ENCODE assay signal across 8 cellular contexts in genomic region chr2:112275314-112275886, GRCh38. TPM values are rescaled to one million over a fixed set of nuclear protein-coding genes. Genes with fewer than 3 reads are reported as not detected.
DNase-seq lines count a peak whose midpoint lies in the region; ATAC-seq, FAIRE-seq and TF ChIP-seq lines count a peak whose summit lies in the region.

Gene ZC3H6 (plus strand): TSS chr2:112275597. CDS start chr2:112275995, 398 bp downstream.

- H3K4me3 Mint-ChIP-seq in activated CD4-positive, alpha-beta T cell treated with anti-CD3 and anti-CD28 coated beads, Interleukin-2, amount 10 ng/mL, durations not matched to agents 24 days and 14 days: peak within 1 kb of the TSS; percentile 92

- CTCF ChIA-PET in BJ (lab: Yijun Ruan, JAX): interaction anchor here (0.6 kb wide), 1 partner anchor 469 kb away, joined by 3 read pairs; no protein-coding TSS in a partner anchor

- peaks cover 2% of the 10 kb centered on the region for H3K36me3 Mint-ChIP-seq in activated CD4-positive, alpha-beta T cell treated with anti-CD3 and anti-CD28 coated beads, Interleukin-2, amount 10 ng/mL, durations not matched to agents 24 days and 14 days (ENCODE audit: low read depth)

- no peaks in the 10 kb centered on the region for H3K9me3 Mint-ChIP-seq in activated CD4-positive, alpha-beta T cell treated with anti-CD3 and anti-CD28 coated beads, Interleukin-2, amount 10 ng/mL, durations not matched to agents 24 days and 14 days

- FAIRE-seq in GM19239 (lab: Jason Lieb, UNC): peak; percentile 98

- DNase-seq in BJ (ENCODE audit: low read depth): peak; percentile 72
- DNase-seq in GM19239 (ENCODE audit: insufficient read length, low spot score): peak; percentile 80
- peak; percentile 73 for DNase-seq in NCI-H524 treated with DMSO at 0.1 percent for 48 hours (lab: John Stamatoyannopoulos, UW)
- peak; percentile 100 for DNase-seq in activated CD4-positive, alpha-beta T cell treated with anti-CD3 and anti-CD28 coated beads, Interleukin-2, amount 10 ng/mL, durations not matched to agents 24 days and 14 days
- peak; percentile 99 for DNase-seq in coronary artery (ENCODE audit: low spot score)
- DNase-seq in left lobe of liver (ENCODE audit: low spot score): peak; percentile 100
- peak; percentile 98 for DNase-seq in stimulated activated CD4-positive, alpha-beta T cell treated with anti-CD3 and anti-CD28 coated beads, Interleukin-2, amount 100 ng/mL, for 4 hours (ENCODE audit: low read depth)

- intact Hi-C loops in activated CD4-positive, alpha-beta T cell treated with anti-CD3 and anti-CD28 coated beads, Interleukin-2, amount 10 ng/mL, durations not matched to agents 24 days and 14 days (cut with micrococcal nuclease): loop anchor here (1.0 to 5.0 kb wide), 3 partner anchors 21 to 267 kb away; partner anchors contain the start of gene POLR1B

- H3K4me3 ChIP-seq in BJ (ENCODE audit: low read depth, low read length) (peak within 1 kb of the TSS; percentile 85), coronary artery (peak within 1 kb of the TSS; percentile 95)

- no peaks in the 10 kb centered on the region for H3K27me3 Mint-ChIP-seq in activated CD4-positive, alpha-beta T cell treated with anti-CD3 and anti-CD28 coated beads, Interleukin-2, amount 10 ng/mL, durations not matched to agents 24 days and 14 days

- ATAC-seq in HG03457 (IDR thresholded peaks at IDR 0.05; ENCODE audit: unreplicated experiment) (peak; percentile 91), left lobe of liver (peak; percentile 92)

- H3K27me3 ChIP-seq in BJ (ENCODE audit: control insufficient read depth, insufficient read depth, low read length): no peaks in the 10 kb centered on the region

- H3K27ac Mint-ChIP-seq in activated CD4-positive, alpha-beta T cell treated with anti-CD3 and anti-CD28 coated beads, Interleukin-2, amount 10 ng/mL, durations not matched to agents 24 days and 14 days: peak within 1 kb of the TSS; percentile 99

- H3K4me1 Mint-ChIP-seq in activated CD4-positive, alpha-beta T cell treated with anti-CD3 and anti-CD28 coated beads, Interleukin-2, amount 10 ng/mL, durations not matched to agents 24 days and 14 days: peaks cover 8% of the 10 kb centered on the region

- peak within 1 kb of the TSS; percentile 99 for H3K27ac ChIP-seq in coronary artery

- peak; percentile 23; the same call in 1 of the 2 replicates for TF ChIP-seq CTCF in BJ (IDR thresholded peaks at IDR 0.05; ENCODE audit: insufficient read depth, low read depth, low read length)
- TF ChIP-seq CTCF in coronary artery (IDR thresholded peaks at IDR 0.05): no peak

- POLR2A ChIA-PET in BJ (lab: Charles Lee): no interaction called here

- H3K36me3 ChIP-seq in BJ (ENCODE audit: control insufficient read depth, insufficient read depth, low read length): no peaks in the 10 kb centered on the region

RNA-seq across cellular contexts. Expression of gene ZC3H6, which starts in this region (rescaled TPM):
- 1.2 and 1.4 TPM in 2 replicates for polyA plus RNA-seq in BJ (2011; rRNA removed)
- 2.2 and 2.9 TPM in 2 replicates for polyA minus RNA-seq in BJ (2011; rRNA and poly(A)+ RNA removed)
- total RNA-seq in activated CD4-positive, alpha-beta T cell treated with anti-CD3 and anti-CD28 coated beads, Interleukin-2, amount 10 ng/mL, durations not matched to agents 24 days and 14 days: 4.9 and 6.2 TPM in 2 replicates
- total RNA-seq in left lobe of liver: 3.7 TPM

Comparison
In these comparisons a context has a peak if more than half of its experiments do, and no peak if none do; other contexts are left out.
1. Peak in every context shown above with its lines: DNase-seq, ATAC-seq, H3K4me3 ChIP-seq and H3K27ac ChIP-seq.